1 cellular context compared by ENCODE assay signal in genomic region chr12:51172515-51173431, GRCh38.
TF ChIP-seq lines count a peak whose summit lies in the region.

Gene TFCP2, minus strand, starts transcription at chr12:51173135. Its CDS starts 713 bp downstream, at chr12:51172422.

TF ChIP-seq in HepG2, 621 proteins besides CTCF, POLR2A, EP300 and RAD21 (continued from another document and continues in another):
- TF ChIP-seq THAP8 (CRISPR knock-in tag; IDR thresholded peaks at IDR 0.05; ENCODE audit: borderline replicate concordance) (no peak), SMC3 (IDR thresholded peaks at IDR 0.05; ENCODE audit: low read length) (no peak), MEF2D (CRISPR knock-in tag; IDR thresholded peaks at IDR 0.05) (peak; percentile 55; the same call in 1 of the 2 replicates), PCBP1 (IDR thresholded peaks at IDR 0.05; ENCODE audit: borderline replicate concordance, low read depth, low read length) (no peak), SKI (IDR thresholded peaks at IDR 0.05; ENCODE audit: partially characterized antibody) (no peak), HNF1A (IDR thresholded peaks at IDR 0.05; ENCODE audit: low read depth) (no peak), HNF1A (CRISPR knock-in tag; IDR thresholded peaks at IDR 0.05; ENCODE audit: borderline replicate concordance) (no peak), REL (CRISPR knock-in tag; conservative IDR thresholded peaks at IDR 0.05) (no peak; the same call in 1 of the 2 replicates), ZSCAN31 (CRISPR knock-in tag; IDR thresholded peaks at IDR 0.05; ENCODE audit: low read depth) (peak; percentile 36; the same call in 1 of the 2 replicates), NKX3-1 (CRISPR knock-in tag; IDR thresholded peaks at IDR 0.05) (no peak), MED8 (CRISPR knock-in tag; IDR thresholded peaks at IDR 0.05; ENCODE audit: insufficient replicate concordance) (peak; percentile 33), MIER2 (CRISPR knock-in tag; IDR thresholded peaks at IDR 0.05) (no peak), GTF3A (CRISPR knock-in tag; conservative IDR thresholded peaks at IDR 0.05) (no peak), MAFK (conservative IDR thresholded peaks at IDR 0.05 in 1 of 2, IDR thresholded peaks at IDR 0.05 in 1 of 2; ENCODE audit: low read length in 2 of 2) (no peak), SRSF4 (IDR thresholded peaks at IDR 0.05; ENCODE audit: low read depth, low read length, poor library complexity, severe bottlenecking) (no peak), ZNF770 (CRISPR knock-in tag; IDR thresholded peaks at IDR 0.05) (0 out of 2 replicates have a peak, but pooled peaks have one; percentile 29), POLR2AphosphoS5 (IDR thresholded peaks at IDR 0.05; ENCODE audit: low read depth, low read length) (peak; percentile 76), ZNF576 (CRISPR knock-in tag; IDR thresholded peaks at IDR 0.05) (no peak), ZNF44 (CRISPR knock-in tag; IDR thresholded peaks at IDR 0.05) (peak; percentile 87; the same call in 1 of the 2 replicates), ZNF335 (CRISPR knock-in tag; IDR thresholded peaks at IDR 0.05) (no peak), ZNF619 (CRISPR knock-in tag; IDR thresholded peaks at IDR 0.05) (0 out of 2 replicates have a peak, but pooled peaks have one; percentile 28), FOXC1 (CRISPR knock-in tag; IDR thresholded peaks at IDR 0.05; ENCODE audit: borderline replicate concordance) (no peak; the same call in 1 of the 2 replicates), NFE2L1 (CRISPR knock-in tag; IDR thresholded peaks at IDR 0.05; ENCODE audit: borderline replicate concordance) (no peak), ESRRA (CRISPR knock-in tag; IDR thresholded peaks at IDR 0.05; ENCODE audit: low read depth) (peak; percentile 31; the same call in 1 of the 2 replicates), ZNF7 (CRISPR knock-in tag; IDR thresholded peaks at IDR 0.05) (peak; percentile 54), KAT7 (CRISPR knock-in tag; IDR thresholded peaks at IDR 0.05; ENCODE audit: borderline replicate concordance) (0 out of 2 replicates have a peak, but pooled peaks have one; percentile 91), RFX5 (IDR thresholded peaks at IDR 0.05; ENCODE audit: low read depth, low read length) (peak; percentile 96), HBP1 (CRISPR knock-in tag; IDR thresholded peaks at IDR 0.05; ENCODE audit: low read depth) (peak; percentile 52; the same call in 1 of the 2 replicates), E2F1 (CRISPR knock-in tag; IDR thresholded peaks at IDR 0.05) (peak; percentile 37; the same call in 1 of the 2 replicates), DNMT1 (CRISPR knock-in tag; IDR thresholded peaks at IDR 0.05) (peak; percentile 42; the same call in 1 of the 2 replicates), MEIS1 (CRISPR knock-in tag; IDR thresholded peaks at IDR 0.05; ENCODE audit: borderline replicate concordance) (no peak; the same call in 1 of the 2 replicates), SNAPC2 (CRISPR knock-in tag; IDR thresholded peaks at IDR 0.05) (peak; percentile 74; the same call in 1 of the 2 replicates), FOXP1 (IDR thresholded peaks at IDR 0.05) (no peak), FOXP1 (CRISPR knock-in tag; IDR thresholded peaks at IDR 0.05) (no peak), RERE (CRISPR knock-in tag; IDR thresholded peaks at IDR 0.05; ENCODE audit: low read depth) (no peak), SP1 (IDR thresholded peaks at IDR 0.05) (no peak), SP1 (CRISPR knock-in tag; IDR thresholded peaks at IDR 0.05) (peak; percentile 42), ZNF646 (CRISPR knock-in tag; IDR thresholded peaks at IDR 0.05) (0 out of 2 replicates have a peak, but pooled peaks have one; percentile 56), NFE2L2 (IDR thresholded peaks at IDR 0.05; ENCODE audit: low read length) (no peak)
